ENCODE assay signal across 1 cellular context in the genomic region with DNA sequence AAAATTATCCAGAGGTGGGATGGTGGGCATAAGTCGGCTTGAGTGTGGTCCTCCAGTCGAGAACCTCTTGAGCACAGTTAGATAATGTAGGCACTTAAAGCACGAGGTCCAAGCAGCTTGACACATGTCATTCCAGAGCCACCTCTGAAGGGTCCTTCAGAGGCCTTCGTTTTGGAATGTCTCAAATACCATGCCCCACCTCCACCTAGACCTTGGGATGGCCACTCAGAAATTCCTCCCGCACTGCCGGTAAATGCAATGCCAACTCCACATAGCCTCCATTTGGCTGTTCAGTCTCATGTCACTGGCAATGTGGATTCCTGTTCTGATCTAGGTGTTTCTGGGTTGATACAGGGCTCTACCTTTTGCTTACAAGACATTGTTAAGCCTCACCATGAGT.
A peak's percentile ranks its signal among the peaks of the same experiment; 100 is the strongest.
TF ChIP-seq lines count a peak whose summit lies in the region.

No MANE protein-coding gene starts in this region.

TF ChIP-seq in HepG2, 621 proteins besides CTCF, POLR2A, EP300 and RAD21:
- no peak for TF ChIP-seq ZNF562 (CRISPR knock-in tag; IDR thresholded peaks at IDR 0.05; ENCODE audit: borderline replicate concordance)
- TF ChIP-seq GATAD2A (CRISPR knock-in tag; IDR thresholded peaks at IDR 0.05), result no peak
- no peak for TF ChIP-seq NCOR1 (IDR thresholded peaks at IDR 0.05; ENCODE audit: borderline replicate concordance, low read length)
- no peak for TF ChIP-seq ZMYM3 (CRISPR knock-in tag; IDR thresholded peaks at IDR 0.05)
- TF ChIP-seq, protein P1, sequence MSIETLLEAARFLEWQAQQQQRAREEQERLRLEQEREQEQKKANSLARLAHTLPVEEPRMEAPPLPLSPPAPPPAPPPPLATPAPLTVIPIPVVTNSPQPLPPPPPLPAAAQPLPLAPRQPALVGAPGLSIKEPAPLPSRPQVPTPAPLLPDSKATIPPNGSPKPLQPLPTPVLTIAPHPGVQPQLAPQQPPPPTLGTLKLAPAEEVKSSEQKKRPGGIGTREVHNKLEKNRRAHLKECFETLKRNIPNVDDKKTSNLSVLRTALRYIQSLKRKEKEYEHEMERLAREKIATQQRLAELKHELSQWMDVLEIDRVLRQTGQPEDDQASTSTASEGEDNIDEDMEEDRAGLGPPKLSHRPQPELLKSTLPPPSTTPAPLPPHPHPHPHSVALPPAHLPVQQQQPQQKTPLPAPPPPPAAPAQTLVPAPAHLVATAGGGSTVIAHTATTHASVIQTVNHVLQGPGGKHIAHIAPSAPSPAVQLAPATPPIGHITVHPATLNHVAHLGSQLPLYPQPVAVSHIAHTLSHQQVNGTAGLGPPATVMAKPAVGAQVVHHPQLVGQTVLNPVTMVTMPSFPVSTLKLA (IDR thresholded peaks at IDR 0.05), result peak; percentile 89
